In the genomic region with DNA sequence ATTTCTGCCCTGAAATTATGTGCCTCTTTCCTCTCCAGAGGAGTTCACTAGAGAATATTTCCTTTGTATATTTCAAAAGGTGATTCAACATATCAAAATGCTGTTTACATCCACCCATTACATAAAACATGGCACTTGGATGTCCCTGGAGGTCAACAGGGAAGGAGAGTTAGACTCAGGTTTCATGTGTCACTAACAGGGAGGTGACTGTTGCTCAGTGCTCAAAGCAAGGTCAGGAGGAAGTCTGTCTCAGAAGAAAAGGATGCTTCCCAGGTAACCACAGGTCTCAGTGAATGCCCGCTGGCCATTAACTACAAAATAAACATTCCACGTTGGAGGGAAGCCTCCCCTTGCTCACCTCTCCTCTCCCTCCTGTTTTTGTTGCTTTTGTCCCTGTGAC, we compare ENCODE assay signal across 22 cellular contexts.
DNase-seq lines count a peak whose midpoint lies in the region; ATAC-seq and TF ChIP-seq lines count a peak whose summit lies in the region.
"Had no signal": no experiment of that assay in that cellular context is flagged by ENCODE, and none has a peak within 500 bp of the region (broad histone marks: within the 10 kb centered on the region; RNA-seq: fewer than 3 reads in every experiment).

No MANE protein-coding gene starts in this region.

- peak; percentile 12 for DNase-seq in GM23248
- peak; percentile 20 for DNase-seq in NCI-H2029 treated with DMSO at 0.1 percent for 48 hours (lab: John Stamatoyannopoulos, UW)
- peak; percentile 34 for DNase-seq in epithelial cell of esophagus (ENCODE audit: low read depth)
- peak; percentile 62 for DNase-seq in renal cortical epithelial cell (ENCODE audit: low read depth)
- no peak for DNase-seq in heart right ventricle
- DNase-seq: activated B cell treated with CpG ODN at 0.5 μM for 24 hours; activated CD8-positive, alpha-beta T cell treated with anti-CD3 and anti-CD28 coated beads, Interleukin-2, amount 10 ng/mL, durations not matched to agents 7 days and 5 days; activated naive CD8-positive, alpha-beta T cell treated with anti-CD3 and anti-CD28 coated beads, Interleukin-2, amount 10 ng/mL, durations not matched to agents 7 days and 5 days; dermis blood vessel endothelial cell; DMS79; glutamatergic neuron; mesenchymal stem cell; NCI-H2227 treated with DMSO at 0.1 percent for 48 hours; NK-92 treated with Interleukin-12 subunit alpha and Interleukin-12 subunit beta, amount 100 ng/mL, for 24 hours; SHP77; stimulated activated CD4-positive, alpha-beta T cell treated with anti-CD3 and anti-CD28 coated beads, Interleukin-12 subunit alpha, Interleukin-12 subunit beta, amount 100 ng/mL, for 4 hours; T-helper 17 cell; transverse colon had no signal

- H3K27me3 ChIP-seq in GM23248 (replicated peaks; ENCODE audit: insufficient read depth) (no peaks in the 10 kb centered on the region), heart right ventricle (peaks cover 0 to 26% (median 3%) of the 10 kb centered on the region in 7 donors)
- H3K27me3 ChIP-seq: transverse colon had no signal

- 91 to 93% methylated on average over 2 of the region's 2 CpGs for WGBS in GM23248 (ENCODE audit: low coverage in 1 of 2, low lambda C conversion rate in 2 of 2, missing lambda C conversion rate in 2 of 2), 2 experiments
- 68 to 79% methylated on average over 2 of the region's 2 CpGs for WGBS in heart right ventricle, 2 donors

- ATAC-seq in heart right ventricle: no peak
- ATAC-seq in HG02884 (IDR thresholded peaks at IDR 0.05; ENCODE audit: unreplicated experiment): no peak
- ATAC-seq in GM21423 (IDR thresholded peaks at IDR 0.05; ENCODE audit: unreplicated experiment): no peak
- ATAC-seq: activated CD8-positive, alpha-beta T cell treated with anti-CD3 and anti-CD28 coated beads, Interleukin-2, amount 10 ng/mL, durations not matched to agents 7 days and 5 days; stimulated activated effector memory CD8-positive, alpha-beta T cell treated with anti-CD3 and anti-CD28 coated beads, Interleukin-12 subunit alpha, Interleukin-12 subunit beta, amount 100 ng/mL, for 72 hours; T-helper 17 cell had no signal

- H3K4me3 ChIP-seq in GM23248 (no peak overlapping the region), epithelial cell of esophagus (ENCODE audit: low read length) (no peak overlapping the region), heart right ventricle (no peak overlapping the region)
- H3K4me3 ChIP-seq: transverse colon had no signal

- in situ Hi-C loops in GM23248 (cut with MboI): no loop called here

- no peaks in the 10 kb centered on the region for H3K36me3 ChIP-seq in GM23248 (ENCODE audit: low read depth)
- no peaks in the 10 kb centered on the region for H3K36me3 ChIP-seq in heart right ventricle
- H3K36me3 ChIP-seq: transverse colon had no signal

- H3K27ac ChIP-seq in GM23248: no peak overlapping the region
- H3K27ac ChIP-seq in heart right ventricle: no peak overlapping the region
- H3K27ac ChIP-seq: C4-2B, transverse colon had no signal

- no peaks in the 10 kb centered on the region for H3K79me2 ChIP-seq in GM23248 (ENCODE audit: insufficient read depth)

- no peak overlapping the region for H3K4me2 ChIP-seq in GM23248 (ENCODE audit: unreplicated experiment)

- H3K4me1 ChIP-seq in GM23248 (ENCODE audit: insufficient read depth) (peaks cover 14% of the 10 kb centered on the region), heart right ventricle (no peaks in the 10 kb centered on the region)

- intact Hi-C loops in heart right ventricle (cut with DNase I): no loop called here

- H3F3A ChIP-seq in GM23248 (ENCODE audit: insufficient read depth): no peaks in the 10 kb centered on the region

- H4K20me1 ChIP-seq in GM23248 (ENCODE audit: insufficient read depth): no peaks in the 10 kb centered on the region

- H3K9me2 ChIP-seq in GM23248 (ENCODE audit: insufficient read depth): no peaks in the 10 kb centered on the region

- no peak overlapping the region for H2AFZ ChIP-seq in GM23248

- H3K9me3 ChIP-seq in GM23248 (ENCODE audit: low read depth): no peaks in the 10 kb centered on the region
- peaks cover 0 to 7% (median 0%) of the 10 kb centered on the region in 11 donors for H3K9me3 ChIP-seq in heart right ventricle
- H3K9me3 ChIP-seq: transverse colon had no signal

- H3K9ac ChIP-seq in GM23248: no peak overlapping the region

- no peak for TF ChIP-seq CTCF in epithelial cell of esophagus (IDR thresholded peaks at IDR 0.05; ENCODE audit: insufficient read depth, low read depth, low read length, missing control alignments)
- TF ChIP-seq CTCF in heart right ventricle (IDR thresholded peaks at IDR 0.05): no peak

Comparison
In these comparisons a context has a peak if more than half of its experiments do, and no peak if none do; other contexts are left out.
1. DNase-seq: peak in GM23248 (single experiment), NCI-H2029 treated with DMSO at 0.1 percent for 48 hours (single experiment), epithelial cell of esophagus (single experiment) and renal cortical epithelial cell (single experiment); none in heart right ventricle (0 of 2).